Comparison of ENCODE assay signal across 1 cellular context in genomic region chr6:137415127-137415833, GRCh38.
TF ChIP-seq lines count a peak whose summit lies in the region.

No MANE protein-coding gene starts in this region.

TF ChIP-seq in SK-N-SH, 30 proteins besides CTCF, POLR2A, EP300 and RAD21 (continued from another document):
- TF ChIP-seq MEF2A (IDR thresholded peaks at IDR 0.05; ENCODE audit: borderline replicate concordance, low read depth) (no peak), ZBTB33 (IDR thresholded peaks at IDR 0.05; ENCODE audit: borderline replicate concordance, low read depth) (no peak), NFIC (IDR thresholded peaks at IDR 0.05; ENCODE audit: borderline replicate concordance) (no peak), CHD2 (IDR thresholded peaks at IDR 0.05; ENCODE audit: low read length, partially characterized antibody) (no peak)
TF ChIP-seq in SK-N-SH: peak in this region for 0.
